Comparison of ENCODE assay signal across 17 cellular contexts in genomic region chr10:391849-392704, GRCh38.
DNase-seq lines count a peak whose midpoint lies in the region; ATAC-seq and TF ChIP-seq lines count a peak whose summit lies in the region.
"Had no signal": no experiment of that assay in that cellular context is flagged by ENCODE, and none has a peak within 500 bp of the region (broad histone marks: within the 10 kb centered on the region; RNA-seq: fewer than 3 reads in every experiment).

No MANE protein-coding gene starts in this region.

- peak; percentile 25 for DNase-seq in DMS 273 (lab: John Stamatoyannopoulos, UW; ENCODE audit: unreplicated experiment)
- no peak for DNase-seq in DMS 273 treated with DMSO at 0.1 percent for 48 hours (lab: John Stamatoyannopoulos, UW)
- DNase-seq in neuronal stem cell (ENCODE audit: low spot score) = no peak
- no peak for DNase-seq in CD8-positive, alpha-beta T cell
- DNase-seq in colonic mucosa = no peak
- DNase-seq: MV-4-11, NCI-H2081 treated with DMSO at 0.1 percent for 48 hours, NCI-H226, NCI-H526, Right ventricle myocardium superior had no signal

- CTCF ChIA-PET in CD8-positive, alpha-beta T cell (lab: Charles Lee) = no interaction called here

- no peak overlapping the region for H4K91ac ChIP-seq in neuronal stem cell (ENCODE audit: low read depth, low read length, poor library complexity)

- no peak overlapping the region for H3K4me3 Mint-ChIP-seq in CD8-positive, alpha-beta T cell

- POLR2A ChIA-PET in CD8-positive, alpha-beta T cell (lab: Charles Lee) = no interaction called here

- H3K27ac ChIP-seq in neuronal stem cell (replicated peaks; ENCODE audit: low read length) (no peak overlapping the region), colonic mucosa (no peak overlapping the region)
- H3K27ac ChIP-seq in CD8-positive, alpha-beta T cell (ENCODE audit: low read depth, low read length) = no peak overlapping the region
- H3K27ac ChIP-seq: 22Rv1; BLaER1 treated with 17β-estradiol and CSF1 and Interleukin-3, amounts not matched to agents 10 nM and 100 nM had no signal

- H3K4me3 ChIP-seq in endocrine pancreas (ENCODE audit: control insufficient read depth, insufficient read depth, low read length) (no peak overlapping the region), neuronal stem cell (ENCODE audit: low read length in 2 of 2) (no peak overlapping the region), colonic mucosa (no peak overlapping the region)
- H3K4me3 ChIP-seq in CD8-positive, alpha-beta T cell (ENCODE audit: low read depth, low read length) = no peak overlapping the region
- H3K4me3 ChIP-seq: BLaER1 treated with 17β-estradiol and CSF1 and Interleukin-3, amounts not matched to agents 10 nM and 100 nM had no signal

- H4K8ac ChIP-seq in neuronal stem cell (ENCODE audit: low read depth, low read length) = no peak overlapping the region

- no peak overlapping the region for H3K23ac ChIP-seq in neuronal stem cell (ENCODE audit: low read depth, low read length, poor library complexity)

- intact Hi-C loops in CD8-positive, alpha-beta T cell (cut with DNase I, micrococcal nuclease) = no loop called here
- intact Hi-C loops in colonic mucosa (cut with DNase I) = no loop called here

- no peak overlapping the region for H3K4me2 ChIP-seq in neuronal stem cell (ENCODE audit: insufficient read depth, low read length, poor library complexity, severe bottlenecking)
- H3K4me2 ChIP-seq: BLaER1 treated with 17β-estradiol and CSF1 and Interleukin-3, amounts not matched to agents 10 nM and 100 nM had no signal

- no peaks in the 10 kb centered on the region for H3K27me3 Mint-ChIP-seq in CD8-positive, alpha-beta T cell (ENCODE audit: low read depth)

- TF ChIP-seq CTCF in CD8-positive, alpha-beta T cell (IDR thresholded peaks at IDR 0.05) = no peak
- TF ChIP-seq CTCF in colonic mucosa (IDR thresholded peaks at IDR 0.05) = no peak

- H2BK5ac ChIP-seq in neuronal stem cell (ENCODE audit: low read length) = no peak overlapping the region

- no peak overlapping the region for H2BK120ac ChIP-seq in neuronal stem cell (ENCODE audit: low read depth, low read length)

- H3K4me1 ChIP-seq in endocrine pancreas (ENCODE audit: control insufficient read depth, insufficient read depth, low read length) (peaks cover 7% of the 10 kb centered on the region), neuronal stem cell (ENCODE audit: control insufficient read depth in 2 of 2, insufficient read depth in 1 of 2, low read depth in 1 of 2, low read length in 2 of 2) (peaks cover 2 to 9% of the 10 kb centered on the region in 2 donors), colonic mucosa (no peaks in the 10 kb centered on the region)
- H3K4me1 ChIP-seq in CD8-positive, alpha-beta T cell (ENCODE audit: insufficient read depth, low read length) = no peaks in the 10 kb centered on the region

- H3K79me1 ChIP-seq in neuronal stem cell (ENCODE audit: low read depth, low read length) = peaks cover 2% of the 10 kb centered on the region

- H3K36me3 ChIP-seq in endocrine pancreas (ENCODE audit: control insufficient read depth, insufficient read depth, low read length) = peaks cover 4% of the 10 kb centered on the region
- H3K36me3 ChIP-seq in neuronal stem cell (replicated peaks in 1 of 2; ENCODE audit: control insufficient read depth in 2 of 2, insufficient read depth in 2 of 2, low read length in 2 of 2) = peaks cover 16 to 54% of the 10 kb centered on the region in 2 donors
- H3K36me3 ChIP-seq in CD8-positive, alpha-beta T cell (ENCODE audit: insufficient read depth, low read length) = no peaks in the 10 kb centered on the region
- H3K36me3 ChIP-seq in colonic mucosa = no peaks in the 10 kb centered on the region

- peak overlapping the region; percentile 32 for H3K4ac ChIP-seq in neuronal stem cell (ENCODE audit: low read length)

- H3K18ac ChIP-seq in neuronal stem cell (ENCODE audit: low read length) = peak overlapping the region; percentile 52

- WGBS in neuronal stem cell (ENCODE audit: extremely low coverage in 2 of 2, insufficient read length in 2 of 2, insufficient replicate concordance in 1 of 2), 2 donors = no CpG with 5 or more reads among the region's 27 CpGs

- no peak overlapping the region for H3K27ac Mint-ChIP-seq in CD8-positive, alpha-beta T cell

- no peak overlapping the region for H3K14ac ChIP-seq in neuronal stem cell (ENCODE audit: low read length)

- H2BK15ac ChIP-seq in neuronal stem cell (ENCODE audit: low read length) = no peak overlapping the region

- no peak overlapping the region for H2AK5ac ChIP-seq in neuronal stem cell (ENCODE audit: low read depth, low read length)

- H3K4me1 Mint-ChIP-seq in CD8-positive, alpha-beta T cell (ENCODE audit: low read depth) = peaks cover 8% of the 10 kb centered on the region

- H3K27me3 ChIP-seq in endocrine pancreas (ENCODE audit: control insufficient read depth, insufficient read depth, low read length) (no peaks in the 10 kb centered on the region), neuronal stem cell (ENCODE audit: control insufficient read depth in 3 of 3, insufficient read depth in 3 of 3, low read depth in 1 of 3, low read length in 3 of 3) (no peaks in the 10 kb centered on the region), colonic mucosa (no peaks in the 10 kb centered on the region)
- H3K27me3 ChIP-seq in CD8-positive, alpha-beta T cell (ENCODE audit: insufficient read depth, low read length) = no peaks in the 10 kb centered on the region
- H3K27me3 ChIP-seq: BLaER1 treated with 17β-estradiol and CSF1 and Interleukin-3, amounts not matched to agents 10 nM and 100 nM had no signal

- peaks cover 13% of the 10 kb centered on the region for H3K36me3 Mint-ChIP-seq in CD8-positive, alpha-beta T cell

- H2BK12ac ChIP-seq in neuronal stem cell (ENCODE audit: low read length) = no peak overlapping the region

- H3K9me3 ChIP-seq in endocrine pancreas (ENCODE audit: control insufficient read depth, low read length) (no peaks in the 10 kb centered on the region), neuronal stem cell (replicated peaks in 1 of 2; ENCODE audit: control insufficient read depth in 2 of 2, insufficient read depth in 1 of 2, low read depth in 1 of 2, low read length in 2 of 2) (no peaks in the 10 kb centered on the region), colonic mucosa (no peaks in the 10 kb centered on the region)
- no peaks in the 10 kb centered on the region for H3K9me3 ChIP-seq in CD8-positive, alpha-beta T cell (ENCODE audit: low read length)
- H3K9me3 ChIP-seq: BLaER1 treated with 17β-estradiol and CSF1 and Interleukin-3, amounts not matched to agents 10 nM and 100 nM had no signal

- no peak for ATAC-seq in HG02588 (IDR thresholded peaks at IDR 0.05; ENCODE audit: unreplicated experiment)
- no peak for ATAC-seq in GM21447 (IDR thresholded peaks at IDR 0.05; ENCODE audit: unreplicated experiment)
- no peak for ATAC-seq in CD8-positive, alpha-beta T cell
- ATAC-seq: Panc1, SK-N-SH treated with all-trans-retinoic acid at 6 μM for 48 hours had no signal

- no peak overlapping the region for H2AFZ ChIP-seq in neuronal stem cell (ENCODE audit: low read length)

- H3K9ac ChIP-seq in endocrine pancreas (ENCODE audit: control insufficient read depth, insufficient read depth, low read length) (peak overlapping the region; percentile 23), neuronal stem cell (ENCODE audit: low read depth, low read length, poor library complexity) (no peak overlapping the region), colonic mucosa (ENCODE audit: low read depth in 2 of 2, low read length in 2 of 2) (no peak overlapping the region)
- H3K9ac ChIP-seq: BLaER1 treated with 17β-estradiol and CSF1 and Interleukin-3, amounts not matched to agents 10 nM and 100 nM had no signal

- no peaks in the 10 kb centered on the region for H3K9me3 Mint-ChIP-seq in CD8-positive, alpha-beta T cell
